ENCODE assay signal across 8 cellular contexts in the genomic region with DNA sequence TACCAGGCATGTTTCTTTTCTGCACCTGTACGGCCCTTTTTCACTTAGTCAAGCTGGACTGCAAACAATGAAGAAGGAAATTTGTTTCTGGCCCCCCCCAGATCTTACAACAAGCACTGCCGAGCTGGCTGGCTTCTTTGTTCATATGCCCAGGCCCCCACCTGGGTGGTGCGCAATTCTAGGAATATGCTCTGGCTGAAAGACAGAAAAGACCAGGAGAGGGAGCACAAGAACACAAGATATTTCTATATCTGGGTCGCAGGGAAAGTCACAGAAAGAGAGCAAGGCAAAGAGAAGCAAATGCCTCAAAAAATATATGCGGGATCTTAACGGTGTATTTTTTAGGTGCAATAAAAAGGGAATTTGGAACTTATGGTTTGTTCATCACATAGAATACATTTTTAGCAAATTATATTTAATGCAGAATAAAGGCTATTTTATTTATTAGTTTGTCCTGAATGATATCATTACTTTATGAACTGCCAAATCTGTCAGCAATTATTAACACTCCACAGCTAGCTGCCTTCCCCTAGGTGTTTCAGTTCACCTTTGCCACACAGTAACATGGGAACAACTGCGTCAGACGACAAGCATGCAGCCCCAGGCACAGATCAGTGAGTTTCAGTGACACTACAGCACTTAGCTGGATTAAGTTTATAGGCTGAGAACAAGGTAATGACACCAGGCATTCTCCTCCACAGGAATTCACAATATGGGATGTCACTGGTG.
DNase-seq lines count a peak whose midpoint lies in the region; ATAC-seq, FAIRE-seq and TF ChIP-seq lines count a peak whose summit lies in the region.

No MANE protein-coding gene starts in this region.

- peaks cover 53% of the 10 kb centered on the region for H3K36me3 Mint-ChIP-seq in activated naive CD8-positive, alpha-beta T cell treated with anti-CD3 and anti-CD28 coated beads for 36 hours

- H3K36me3 ChIP-seq in BE2C (no peaks in the 10 kb centered on the region), mammary epithelial cell (ENCODE audit: insufficient read depth, low read length) (no peaks in the 10 kb centered on the region), kidney (ENCODE audit: control insufficient read depth in 1 of 2, insufficient read depth in 2 of 2, low read length in 2 of 2) (no peaks in the 10 kb centered on the region), tibial nerve (no peaks in the 10 kb centered on the region)

- TF ChIP-seq CTCF in BE2C (IDR thresholded peaks at IDR 0.05; ENCODE audit: low read depth, low read length) (peak; percentile 76), mammary epithelial cell (conservative IDR thresholded peaks at IDR 0.05 in 1 of 2, IDR thresholded peaks at IDR 0.05 in 1 of 2; ENCODE audit: extremely low read depth in 1 of 2, insufficient read depth in 1 of 2, low read depth in 1 of 2, low read length in 2 of 2) (peak; percentile 54 to 64), kidney (IDR thresholded peaks at IDR 0.05; ENCODE audit: borderline replicate concordance, extremely low read depth, insufficient read depth) (peak; percentile 51), tibial nerve (IDR thresholded peaks at IDR 0.05) (peak; percentile 45 to 79 (median 57))

- CTCF ChIA-PET in HEK293T (lab: Yijun Ruan, JAX) (interaction anchor here (0.7 kb wide), 1 partner anchor 31 kb away, joined by 4 read pairs; no protein-coding TSS in a partner anchor), mammary epithelial cell (lab: Charles Lee; ENCODE audit: low non-redundant PET) (interaction anchor here (0.6 kb wide), 1 partner anchor 315 kb away, joined by 5 read pairs; no protein-coding TSS in a partner anchor)

- WGBS in mammary epithelial cell (ENCODE audit: low coverage, missing lambda C conversion rate) = 7% methylated on average over 8 of the region's 8 CpGs
- 16 to 18% methylated on average over 8 of the region's 8 CpGs for WGBS in tibial nerve, 2 donors

- peak in 1 of 2 donors; percentile 42 for TF ChIP-seq EP300 in tibial nerve (IDR thresholded peaks at IDR 0.05)

- H3K27me3 ChIP-seq in BE2C = no peaks in the 10 kb centered on the region
- H3K27me3 ChIP-seq in mammary epithelial cell (ENCODE audit: insufficient read depth, low read length) = no peaks in the 10 kb centered on the region
- H3K27me3 ChIP-seq in tibial nerve = no peaks in the 10 kb centered on the region

- H3K27ac ChIP-seq in mammary epithelial cell (ENCODE audit: insufficient read depth, low read depth, low read length) (no peak overlapping the region), kidney (ENCODE audit: low read depth in 2 of 2, low read length in 2 of 2) (no peak overlapping the region), tibial nerve (no peak overlapping the region)

- dilution Hi-C loops in mammary epithelial cell (cut with HindIII; ENCODE audit: low sequenced_read_pairs) = loop anchor here (25.0 kb wide), 1 partner anchor 317 kb away; the partner anchor contains the start of gene BACH2

- no peaks in the 10 kb centered on the region for H3K9me3 ChIP-seq in BE2C
- H3K9me3 ChIP-seq in mammary epithelial cell (replicated peaks; ENCODE audit: insufficient read depth, low read length) = no peaks in the 10 kb centered on the region
- no peaks in the 10 kb centered on the region for H3K9me3 ChIP-seq in kidney (ENCODE audit: control insufficient read depth in 1 of 2, low read length in 2 of 2)
- H3K9me3 ChIP-seq in tibial nerve = no peaks in the 10 kb centered on the region

- no peak overlapping the region for H3K27ac Mint-ChIP-seq in activated naive CD8-positive, alpha-beta T cell treated with anti-CD3 and anti-CD28 coated beads for 36 hours

- H4K20me1 ChIP-seq in mammary epithelial cell (ENCODE audit: insufficient read depth, low read length) = no peaks in the 10 kb centered on the region

- ATAC-seq in GM18867 (IDR thresholded peaks at IDR 0.05; ENCODE audit: unreplicated experiment) = no peak

- H3K4me3 Mint-ChIP-seq in activated naive CD8-positive, alpha-beta T cell treated with anti-CD3 and anti-CD28 coated beads for 36 hours = no peak overlapping the region

- H3K79me2 ChIP-seq in mammary epithelial cell (ENCODE audit: insufficient read depth, low read length) = no peaks in the 10 kb centered on the region

- no peaks in the 10 kb centered on the region for H3K27me3 Mint-ChIP-seq in activated naive CD8-positive, alpha-beta T cell treated with anti-CD3 and anti-CD28 coated beads for 36 hours

- H3K4me2 ChIP-seq in mammary epithelial cell (ENCODE audit: insufficient read depth, low read depth, low read length) = peak overlapping the region; percentile 7

- intact Hi-C loops in mammary epithelial cell (cut with micrococcal nuclease) = loop anchor here (1.0 to 2.0 kb wide), 8 partner anchors 30 to 509 kb away; partner anchors contain the start of gene BACH2
- intact Hi-C loops in kidney (cut with DNase I) = loop anchor here (10.0 kb wide), 1 partner anchor 424 kb away; no protein-coding TSS in a partner anchor

- DNase-seq in BE2C = peak; percentile 49
- DNase-seq in HEK293T (ENCODE audit: extremely low spot score) = peak; percentile 66
- DNase-seq in NCI-H82 treated with DMSO at 0.1 percent for 48 hours (lab: John Stamatoyannopoulos, UW; ENCODE audit: unreplicated experiment) = peak; percentile 60
- peak; percentile 45 for DNase-seq in mammary epithelial cell
- peak; percentile 57 for DNase-seq in kidney
- DNase-seq in tibial nerve (ENCODE audit: low spot score in 2 of 2) = peak in 1 of 2 donors; percentile 48
- no peak for DNase-seq in activated naive CD8-positive, alpha-beta T cell treated with anti-CD3 and anti-CD28 coated beads for 36 hours

- H3K9me3 Mint-ChIP-seq in activated naive CD8-positive, alpha-beta T cell treated with anti-CD3 and anti-CD28 coated beads for 36 hours = no peaks in the 10 kb centered on the region

- H2AFZ ChIP-seq in mammary epithelial cell (ENCODE audit: low read depth, low read length) = no peak overlapping the region

- in situ Hi-C loops in mammary epithelial cell (cut with MboI; ENCODE audit: low sequenced_read_pairs in 2 of 2) = loop anchor here in 1 of 2 donors (10.0 kb wide), 1 partner anchor 504 kb away; no protein-coding TSS in a partner anchor

- peaks cover 50% of the 10 kb centered on the region for H3K4me1 Mint-ChIP-seq in activated naive CD8-positive, alpha-beta T cell treated with anti-CD3 and anti-CD28 coated beads for 36 hours

- no peak overlapping the region for H3K9ac ChIP-seq in mammary epithelial cell (ENCODE audit: insufficient read depth, low read length)
- H3K9ac ChIP-seq in kidney (ENCODE audit: low read length in 2 of 2) = no peak overlapping the region

- H3K4me1 ChIP-seq in BE2C (no peaks in the 10 kb centered on the region), mammary epithelial cell (ENCODE audit: insufficient read depth, low read length) (peaks cover 6% of the 10 kb centered on the region), kidney (ENCODE audit: control insufficient read depth in 1 of 2, insufficient read depth in 1 of 2, low read depth in 1 of 2, low read length in 2 of 2) (peaks cover 0 to 3% of the 10 kb centered on the region in 2 donors), tibial nerve (peaks cover 0 to 18% (median 0%) of the 10 kb centered on the region in 4 donors)

- FAIRE-seq in kidney (lab: Jason Lieb, UNC) = peak; percentile 52

- BruUV-seq in mammary epithelial cell (replicated peaks; lab: Mats Ljungman, UMichigan) = no TSS peak

- no peak for TF ChIP-seq POLR2A in tibial nerve (IDR thresholded peaks at IDR 0.05)

- H3K4me3 ChIP-seq in BE2C (ENCODE audit: low read depth, low read length) (no peak overlapping the region), mammary epithelial cell (replicated peaks in 1 of 3; ENCODE audit: insufficient read depth in 1 of 3, low read depth in 2 of 3, low read length in 3 of 3) (no peak overlapping the region), kidney (ENCODE audit: low read length in 2 of 2) (no peak overlapping the region), tibial nerve (no peak overlapping the region)

- POLR2A ChIA-PET in HEK293T (lab: Yijun Ruan, JAX) = no interaction called here

TF ChIP-seq in HEK293T, 16 proteins besides CTCF, POLR2A, EP300 and RAD21:
- TF ChIP-seq FOXA1 (IDR thresholded peaks at IDR 0.05) = no peak
- TF ChIP-seq NFRKB (IDR thresholded peaks at IDR 0.05) = no peak
- TF ChIP-seq CTBP1 (IDR thresholded peaks at IDR 0.05; ENCODE audit: borderline replicate concordance) = no peak
- no peak for TF ChIP-seq BHLHE40 (IDR thresholded peaks at IDR 0.05; ENCODE audit: borderline replicate concordance)
- TF ChIP-seq, protein P1, sequence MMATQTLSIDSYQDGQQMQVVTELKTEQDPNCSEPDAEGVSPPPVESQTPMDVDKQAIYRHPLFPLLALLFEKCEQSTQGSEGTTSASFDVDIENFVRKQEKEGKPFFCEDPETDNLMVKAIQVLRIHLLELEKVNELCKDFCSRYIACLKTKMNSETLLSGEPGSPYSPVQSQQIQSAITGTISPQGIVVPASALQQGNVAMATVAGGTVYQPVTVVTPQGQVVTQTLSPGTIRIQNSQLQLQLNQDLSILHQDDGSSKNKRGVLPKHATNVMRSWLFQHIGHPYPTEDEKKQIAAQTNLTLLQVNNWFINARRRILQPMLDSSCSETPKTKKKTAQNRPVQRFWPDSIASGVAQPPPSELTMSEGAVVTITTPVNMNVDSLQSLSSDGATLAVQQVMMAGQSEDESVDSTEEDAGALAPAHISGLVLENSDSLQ (IDR thresholded peaks at IDR 0.05) = no peak
- TF ChIP-seq ELF4 (IDR thresholded peaks at IDR 0.05) = no peak
